1 cellular context compared by ENCODE assay signal in the genomic region with DNA sequence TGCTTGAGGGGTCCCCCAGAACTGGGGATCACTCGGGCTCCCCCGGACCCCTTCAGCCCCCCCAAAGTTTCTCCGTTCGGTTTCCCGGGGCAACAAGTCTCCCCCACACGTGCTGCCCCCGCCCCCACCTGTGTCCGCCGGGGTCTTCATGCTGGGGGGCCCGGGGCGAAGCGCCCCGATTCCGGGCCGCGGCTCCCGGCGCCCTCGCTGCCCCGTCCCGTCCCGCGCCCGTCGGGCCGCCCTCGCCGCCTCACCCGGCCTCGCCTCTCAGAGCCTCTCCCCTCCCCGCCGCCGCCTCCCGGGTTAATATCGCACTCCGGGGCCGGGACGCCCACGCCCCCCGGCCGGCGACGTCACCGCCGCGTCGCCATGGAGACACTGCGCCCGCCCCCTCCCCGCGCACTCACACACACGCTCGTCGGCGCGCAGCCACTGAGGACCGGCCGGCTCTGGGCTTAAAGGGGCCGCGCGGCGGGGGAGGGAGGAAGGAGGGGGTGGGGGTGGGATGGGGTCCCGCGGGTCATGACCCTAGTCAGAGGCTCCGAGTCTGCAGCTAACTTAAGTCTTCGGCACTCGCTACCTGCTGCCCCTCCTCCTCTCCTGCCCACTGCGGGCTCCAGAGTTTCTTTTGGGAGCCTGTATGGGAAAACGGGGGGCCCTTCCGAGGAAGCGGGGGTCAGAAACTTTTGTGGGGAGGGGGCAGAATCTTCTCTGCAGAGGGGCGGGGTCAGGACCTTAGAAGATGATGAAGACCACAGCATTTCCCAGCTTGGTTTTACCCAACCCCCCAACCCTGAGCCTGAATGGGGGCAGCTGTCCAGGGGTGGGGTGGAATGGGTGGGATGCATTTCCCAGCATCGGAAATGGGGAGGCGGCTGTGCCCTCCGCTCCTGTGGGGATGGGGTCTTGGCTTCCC.
A peak's percentile ranks its signal among the peaks of the same experiment; 100 is the strongest.
TF ChIP-seq lines count a peak whose summit lies in the region.

A gene (minus strand): TSS at position 279 of the 916 bp plus-strand sequence. CDS start 129 bp downstream, at position 150.

TF ChIP-seq in GM12878, 131 proteins besides CTCF, POLR2A, EP300 and RAD21 (continued from another document):
- TF ChIP-seq TARDBP (IDR thresholded peaks at IDR 0.05; ENCODE audit: borderline replicate concordance) (no peak), CREM (IDR thresholded peaks at IDR 0.05; ENCODE audit: low read depth) (peak; percentile 80), YY1 (IDR thresholded peaks at IDR 0.05; ENCODE audit: low read depth, low read length) (0 out of 2 replicates have a peak, but pooled peaks have one; percentile 22), ZNF217 (IDR thresholded peaks at IDR 0.05) (no peak), NR2C2 (IDR thresholded peaks at IDR 0.05; ENCODE audit: borderline replicate concordance, control insufficient read depth, insufficient read length, low read depth) (no peak), FOXM1 (IDR thresholded peaks at IDR 0.05; ENCODE audit: low read depth, low read length) (no peak), GATAD2B (conservative IDR thresholded peaks at IDR 0.05; ENCODE audit: low read depth) (peak; percentile 81), CBX3 (IDR thresholded peaks at IDR 0.05; ENCODE audit: borderline replicate concordance, low read depth) (no peak), SMAD5 (IDR thresholded peaks at IDR 0.05; ENCODE audit: low read depth) (peak; percentile 45; the same call in 1 of the 2 replicates)
- TF ChIP-seq, protein P1, sequence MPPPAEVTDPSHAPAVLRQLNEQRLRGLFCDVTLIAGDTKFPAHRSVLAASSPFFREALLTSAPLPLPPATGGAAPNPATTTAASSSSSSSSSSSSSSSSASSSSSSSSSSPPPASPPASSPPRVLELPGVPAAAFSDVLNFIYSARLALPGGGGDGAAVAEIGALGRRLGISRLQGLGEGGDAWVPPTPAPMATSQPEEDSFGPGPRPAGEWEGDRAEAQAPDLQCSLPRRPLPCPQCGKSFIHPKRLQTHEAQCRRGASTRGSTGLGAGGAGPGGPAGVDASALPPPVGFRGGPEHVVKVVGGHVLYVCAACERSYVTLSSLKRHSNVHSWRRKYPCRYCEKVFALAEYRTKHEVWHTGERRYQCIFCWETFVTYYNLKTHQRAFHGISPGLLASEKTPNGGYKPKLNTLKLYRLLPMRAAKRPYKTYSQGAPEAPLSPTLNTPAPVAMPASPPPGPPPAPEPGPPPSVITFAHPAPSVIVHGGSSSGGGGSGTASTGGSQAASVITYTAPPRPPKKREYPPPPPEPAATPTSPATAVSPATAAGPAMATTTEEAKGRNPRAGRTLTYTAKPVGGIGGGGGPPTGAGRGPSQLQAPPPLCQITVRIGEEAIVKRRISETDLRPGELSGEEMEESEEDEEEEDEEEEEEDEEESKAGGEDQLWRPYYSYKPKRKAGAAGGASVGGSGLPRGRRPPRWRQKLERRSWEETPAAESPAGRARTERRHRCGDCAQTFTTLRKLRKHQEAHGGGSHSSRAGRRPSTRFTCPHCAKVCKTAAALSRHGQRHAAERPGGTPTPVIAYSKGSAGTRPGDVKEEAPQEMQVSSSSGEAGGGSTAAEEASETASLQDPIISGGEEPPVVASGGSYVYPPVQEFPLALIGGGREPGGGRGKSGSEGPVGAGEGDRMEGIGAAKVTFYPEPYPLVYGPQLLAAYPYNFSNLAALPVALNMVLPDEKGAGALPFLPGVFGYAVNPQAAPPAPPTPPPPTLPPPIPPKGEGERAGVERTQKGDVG (CRISPR knock-in tag; IDR thresholded peaks at IDR 0.05): no peak
